ENCODE assay signal across 8 cellular contexts in the genomic region with DNA sequence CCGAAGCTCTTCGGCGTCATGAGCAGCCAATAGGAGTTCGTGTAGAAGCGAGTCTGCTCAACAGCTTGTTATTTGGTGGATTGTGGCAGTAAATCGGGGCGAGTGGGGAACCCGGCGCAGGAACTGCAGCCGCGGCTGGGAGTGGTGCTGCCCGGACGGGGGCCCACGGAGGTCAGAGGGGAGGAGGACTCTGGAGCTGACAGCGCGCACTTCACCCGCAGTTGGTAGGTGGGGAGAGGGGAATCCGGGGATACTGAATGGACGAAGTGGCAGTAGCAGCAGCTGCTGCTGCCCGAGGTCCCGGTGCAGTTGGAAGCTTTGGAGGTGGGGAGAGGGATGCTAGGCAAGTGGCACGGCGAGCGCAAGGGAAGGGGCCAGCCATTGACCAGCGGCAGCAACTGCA. TPM values are rescaled to one million over a fixed set of nuclear protein-coding genes. Genes with fewer than 3 reads are reported as not detected.
DNase-seq lines count a peak whose midpoint lies in the region; ATAC-seq and TF ChIP-seq lines count a peak whose summit lies in the region.

A gene with protein sequence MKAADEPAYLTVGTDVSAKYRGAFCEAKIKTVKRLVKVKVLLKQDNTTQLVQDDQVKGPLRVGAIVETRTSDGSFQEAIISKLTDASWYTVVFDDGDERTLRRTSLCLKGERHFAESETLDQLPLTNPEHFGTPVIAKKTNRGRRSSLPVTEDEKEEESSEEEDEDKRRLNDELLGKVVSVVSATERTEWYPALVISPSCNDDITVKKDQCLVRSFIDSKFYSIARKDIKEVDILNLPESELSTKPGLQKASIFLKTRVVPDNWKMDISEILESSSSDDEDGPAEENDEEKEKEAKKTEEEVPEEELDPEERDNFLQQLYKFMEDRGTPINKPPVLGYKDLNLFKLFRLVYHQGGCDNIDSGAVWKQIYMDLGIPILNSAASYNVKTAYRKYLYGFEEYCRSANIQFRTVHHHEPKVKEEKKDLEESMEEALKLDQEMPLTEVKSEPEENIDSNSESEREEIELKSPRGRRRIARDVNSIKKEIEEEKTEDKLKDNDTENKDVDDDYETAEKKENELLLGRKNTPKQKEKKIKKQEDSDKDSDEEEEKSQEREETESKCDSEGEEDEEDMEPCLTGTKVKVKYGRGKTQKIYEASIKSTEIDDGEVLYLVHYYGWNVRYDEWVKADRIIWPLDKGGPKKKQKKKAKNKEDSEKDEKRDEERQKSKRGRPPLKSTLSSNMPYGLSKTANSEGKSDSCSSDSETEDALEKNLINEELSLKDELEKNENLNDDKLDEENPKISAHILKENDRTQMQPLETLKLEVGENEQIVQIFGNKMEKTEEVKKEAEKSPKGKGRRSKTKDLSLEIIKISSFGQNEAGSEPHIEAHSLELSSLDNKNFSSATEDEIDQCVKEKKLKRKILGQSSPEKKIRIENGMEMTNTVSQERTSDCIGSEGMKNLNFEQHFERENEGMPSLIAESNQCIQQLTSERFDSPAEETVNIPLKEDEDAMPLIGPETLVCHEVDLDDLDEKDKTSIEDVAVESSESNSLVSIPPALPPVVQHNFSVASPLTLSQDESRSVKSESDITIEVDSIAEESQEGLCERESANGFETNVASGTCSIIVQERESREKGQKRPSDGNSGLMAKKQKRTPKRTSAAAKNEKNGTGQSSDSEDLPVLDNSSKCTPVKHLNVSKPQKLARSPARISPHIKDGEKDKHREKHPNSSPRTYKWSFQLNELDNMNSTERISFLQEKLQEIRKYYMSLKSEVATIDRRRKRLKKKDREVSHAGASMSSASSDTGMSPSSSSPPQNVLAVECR (plus strand): TSS at position 79 of the 403 bp plus-strand sequence. CDS start 1,300 bp downstream, outside the sequence.

- H3K4me1 ChIP-seq in stomach = peaks cover 26 to 66% (median 40%) of the 10 kb centered on the region in 4 donors

- H3K9me3 ChIP-seq in stomach = no peaks in the 10 kb centered on the region

- no peak for TF ChIP-seq CTCF in stomach (IDR thresholded peaks at IDR 0.05)

- WGBS in stomach, 5 donors = 0 to 1% (median 0%) methylated on average over 25 of the region's 25 CpGs

- H3K36me3 Mint-ChIP-seq in activated CD4-positive, alpha-beta T cell treated with anti-CD3 and anti-CD28 coated beads, Interleukin-2, amount 10 ng/mL, durations not matched to agents 24 days and 14 days (ENCODE audit: low read depth) = peaks cover 40% of the 10 kb centered on the region

- DNase-seq in GOT3 (lab: John Stamatoyannopoulos, UW) (peak; percentile 44), myocyte (ENCODE audit: low read depth) (no peak), stomach (peak; percentile 87), GM19238 (ENCODE audit: insufficient read length, low spot score) (no peak), NCI-H2107 treated with DMSO at 0.1 percent for 48 hours (lab: John Stamatoyannopoulos, UW; ENCODE audit: unreplicated experiment) (no peak)
- DNase-seq in activated CD4-positive, alpha-beta T cell treated with anti-CD3 and anti-CD28 coated beads, Interleukin-2, amount 10 ng/mL, durations not matched to agents 24 days and 14 days = peak; percentile 96
- peak; percentile 90 for DNase-seq in effector CD8-positive, alpha-beta T cell (lab: John Stamatoyannopoulos, UW)

- H3K27ac ChIP-seq in stomach = peak within 1 kb of the TSS; percentile 91 to 98 (median 93)

- peaks cover 20% of the 10 kb centered on the region for H3K4me1 Mint-ChIP-seq in activated CD4-positive, alpha-beta T cell treated with anti-CD3 and anti-CD28 coated beads, Interleukin-2, amount 10 ng/mL, durations not matched to agents 24 days and 14 days

- no peak for ATAC-seq in GM19023 (IDR thresholded peaks at IDR 0.05; ENCODE audit: unreplicated experiment)

- H3K27me3 Mint-ChIP-seq in activated CD4-positive, alpha-beta T cell treated with anti-CD3 and anti-CD28 coated beads, Interleukin-2, amount 10 ng/mL, durations not matched to agents 24 days and 14 days = no peaks in the 10 kb centered on the region

- no peaks in the 10 kb centered on the region for H3K27me3 ChIP-seq in stomach

- H3K36me3 ChIP-seq in stomach = peaks cover 18 to 44% (median 40%) of the 10 kb centered on the region in 4 donors

- no peak within 1 kb of the TSS for H3K4me3 Mint-ChIP-seq in activated CD4-positive, alpha-beta T cell treated with anti-CD3 and anti-CD28 coated beads, Interleukin-2, amount 10 ng/mL, durations not matched to agents 24 days and 14 days

- no peaks in the 10 kb centered on the region for H3K9me3 Mint-ChIP-seq in activated CD4-positive, alpha-beta T cell treated with anti-CD3 and anti-CD28 coated beads, Interleukin-2, amount 10 ng/mL, durations not matched to agents 24 days and 14 days

- intact Hi-C loops in activated CD4-positive, alpha-beta T cell treated with anti-CD3 and anti-CD28 coated beads, Interleukin-2, amount 10 ng/mL, durations not matched to agents 24 days and 14 days (cut with micrococcal nuclease) = loop anchor here (1.0 to 2.0 kb wide), 4 partner anchors 33 to 890 kb away; a partner anchor contains a TSS
- intact Hi-C loops in stomach (cut with DNase I; ENCODE audit: low total_unique reads) = loop anchor here (10.0 kb wide), 1 partner anchor 64 kb away; no protein-coding TSS in a partner anchor

- TF ChIP-seq POLR2A in stomach (IDR thresholded peaks at IDR 0.05) = peak in 2 of 4 donors; percentile 83 to 90

- no peak within 1 kb of the TSS for H3K27ac Mint-ChIP-seq in activated CD4-positive, alpha-beta T cell treated with anti-CD3 and anti-CD28 coated beads, Interleukin-2, amount 10 ng/mL, durations not matched to agents 24 days and 14 days

- TF ChIP-seq EP300 in stomach (IDR thresholded peaks at IDR 0.05) = no peak

- H3K4me3 ChIP-seq in stomach = peak within 1 kb of the TSS; percentile 77 to 97 (median 94)

RNA-seq across cellular contexts. Expression of the gene that starts here (rescaled TPM):
- total RNA-seq in activated CD4-positive, alpha-beta T cell treated with anti-CD3 and anti-CD28 coated beads, Interleukin-2, amount 10 ng/mL, durations not matched to agents 24 days and 14 days = 18.7 and 20.3 TPM in 2 replicates
- 11.8 and 12.2 TPM in 2 replicates for total RNA-seq in myocyte
- 4.5 TPM for polyA plus RNA-seq in myocyte (2012)
- 10 to 100 TPM; 13.4 to 58.8 (median 15.8) TPM for total RNA-seq in stomach
- 1 to 10 TPM; 3.5 to 6.9 (median 4.2) TPM for polyA plus RNA-seq in stomach

Comparison
In these comparisons a context has a peak if more than half of its experiments do, and no peak if none do; other contexts are left out.
1. DNase-seq: peak in GOT3 (single experiment), activated CD4-positive, alpha-beta T cell treated with anti-CD3 and anti-CD28 coated beads, Interleukin-2, amount 10 ng/mL, durations not matched to agents 24 days and 14 days (single experiment), effector CD8-positive, alpha-beta T cell (single experiment) and stomach (single experiment); none in myocyte (single experiment), GM19238 (single experiment) and NCI-H2107 treated with DMSO at 0.1 percent for 48 hours (single experiment).